Comparison of ENCODE assay signal across 22 cellular contexts in genomic region chr13:40599146-40599545, GRCh38.
DNase-seq lines count a peak whose midpoint lies in the region; ATAC-seq and TF ChIP-seq lines count a peak whose summit lies in the region.
"Had no signal": no experiment of that assay in that cellular context is flagged by ENCODE, and none has a peak within 500 bp of the region (broad histone marks: within the 10 kb centered on the region; RNA-seq: fewer than 3 reads in every experiment).

No MANE protein-coding gene starts in this region.

- POLR2A ChIA-PET in CD8-positive, alpha-beta memory T cell (lab: Charles Lee) = interaction anchor here (0.7 kb wide), 1 partner anchor 66 kb away, joined by 5 read pairs; no protein-coding TSS in a partner anchor
- POLR2A ChIA-PET in activated naive CD8-positive, alpha-beta T cell treated with anti-CD3 and anti-CD28 coated beads, Interleukin-2, amount 10 ng/mL, durations not matched to agents 7 days and 5 days (lab: Charles Lee) = interaction anchor here (1.7 kb wide), 1 partner anchor 14 kb away, joined by 9 read pairs; no protein-coding TSS in a partner anchor

- H3K18ac ChIP-seq in H9 (ENCODE audit: insufficient read length, low read depth, low read length) = peak overlapping the region; percentile 27

- H3K27me3 Mint-ChIP-seq in CD8-positive, alpha-beta memory T cell = peaks cover 0 to 2% of the 10 kb centered on the region in 2 donors
- H3K27me3 Mint-ChIP-seq in H9 (ENCODE audit: low read depth) = no peaks in the 10 kb centered on the region
- no peaks in the 10 kb centered on the region for H3K27me3 Mint-ChIP-seq in activated naive CD8-positive, alpha-beta T cell treated with anti-CD3 and anti-CD28 coated beads, Interleukin-2, amount 10 ng/mL, durations not matched to agents 7 days and 5 days
- H3K27me3 Mint-ChIP-seq: brain; dendritic cell treated with granulocyte-macrophage colony-stimulating factor and Interleukin-4, amounts not matched to agents 40 ng/mL and 50 ng/mL, for 4 days had no signal

- H3K36me3 Mint-ChIP-seq in CD8-positive, alpha-beta memory T cell = peaks cover 0 to 3% (median 2%) of the 10 kb centered on the region in 3 donors
- H3K36me3 Mint-ChIP-seq in H9 (ENCODE audit: insufficient read depth in 1 of 3, low read depth in 3 of 3) = peaks cover 0 to 8% (median 0%) of the 10 kb centered on the region in 3 experiments; a peak in 1 of 7 replicates
- H3K36me3 Mint-ChIP-seq in activated naive CD8-positive, alpha-beta T cell treated with anti-CD3 and anti-CD28 coated beads, Interleukin-2, amount 10 ng/mL, durations not matched to agents 7 days and 5 days = peaks cover 3% of the 10 kb centered on the region
- H3K36me3 Mint-ChIP-seq: brain, neural progenitor cell had no signal

- H2AK5ac ChIP-seq in H9 (ENCODE audit: insufficient read length, low read length) = no peak overlapping the region

- H4K91ac ChIP-seq in H9 (ENCODE audit: insufficient read length, low read depth, low read length) = no peak overlapping the region

- H2BK12ac ChIP-seq in H9 (ENCODE audit: insufficient read length, low read depth, low read length) = no peak overlapping the region

- no peak overlapping the region for H3K4me2 ChIP-seq in H9 (ENCODE audit: insufficient read depth, insufficient read length, low read length)
- H3K4me2 ChIP-seq: neural progenitor cell had no signal

- H3K9ac ChIP-seq in H9 (ENCODE audit: extremely low read depth, insufficient read length, low read length) = no peak overlapping the region
- H3K9ac ChIP-seq: neural progenitor cell had no signal

- H4K8ac ChIP-seq in H9 (replicated peaks; ENCODE audit: insufficient read length, low read depth, low read length) = no peak overlapping the region

- no peak overlapping the region for H3K4me3 ChIP-seq in CD8-positive, alpha-beta memory T cell (ENCODE audit: low read length)
- H3K4me3 ChIP-seq in sigmoid colon = no peak overlapping the region
- H3K4me3 ChIP-seq: neural progenitor cell, tibial artery had no signal

- H3K79me2 ChIP-seq in H9 (ENCODE audit: insufficient read depth, low read length) = peaks cover 53% of the 10 kb centered on the region; the same call in 1 of the 2 replicates

- no peak overlapping the region for H3K14ac ChIP-seq in H9 (ENCODE audit: insufficient read depth, low read length)

- H3K27ac Mint-ChIP-seq in CD8-positive, alpha-beta memory T cell = peak overlapping the region in 6 of 8 donors; percentile 22 to 83 (median 60)
- no peak overlapping the region for H3K27ac Mint-ChIP-seq in H9
- H3K27ac Mint-ChIP-seq in activated naive CD8-positive, alpha-beta T cell treated with anti-CD3 and anti-CD28 coated beads, Interleukin-2, amount 10 ng/mL, durations not matched to agents 7 days and 5 days = peak overlapping the region; percentile 71
- H3K27ac Mint-ChIP-seq: dendritic cell treated with granulocyte-macrophage colony-stimulating factor and Interleukin-4, amounts not matched to agents 40 ng/mL and 50 ng/mL, for 4 days; HFFc6; neural progenitor cell had no signal

- H2BK15ac ChIP-seq in H9 (ENCODE audit: low read depth, low read length) = no peak overlapping the region

- CTCF ChIA-PET in CD8-positive, alpha-beta memory T cell (lab: Charles Lee) = interaction anchor here (1.0 kb wide), 1 partner anchor 530 kb away, joined by 3 read pairs; no protein-coding TSS in a partner anchor

- peaks cover 2% of the 10 kb centered on the region for H4K20me1 ChIP-seq in H9 (ENCODE audit: control insufficient read depth, insufficient read depth, insufficient read length)

- DNase-seq in CD8-positive, alpha-beta memory T cell = no peak
- DNase-seq in H9 (no peak), sigmoid colon (no peak), retina (no peak), NCI-H82 treated with DMSO at 0.1 percent for 48 hours (lab: John Stamatoyannopoulos, UW; ENCODE audit: unreplicated experiment) (no peak), NCI-H1417 treated with DMSO at 0.1 percent for 48 hours (lab: John Stamatoyannopoulos, UW) (no peak)
- DNase-seq in activated naive CD8-positive, alpha-beta T cell treated with anti-CD3 and anti-CD28 coated beads, Interleukin-2, amount 10 ng/mL, durations not matched to agents 7 days and 5 days = no peak
- DNase-seq: activated CD4-positive, alpha-beta T cell treated with anti-CD3 and anti-CD28 coated beads for 4 hours; activated effector memory CD4-positive, alpha-beta T cell treated with anti-CD3 and anti-CD28 coated beads, Interleukin-2, amount 50 U/mL, for 16 hours; BE2C; DMS153; erythroblast; glutamatergic neuron; HFFc6; mammary epithelial cell; NCI-H1694 treated with DMSO at 0.1 percent for 48 hours; SHP77; stimulated activated CD4-positive, alpha-beta T cell treated with anti-CD3 and anti-CD28 coated beads, Interleukin-1b, Interleukin-23, amount 100 ng/mL, for 48 hours; tibial artery had no signal

- H3K27ac ChIP-seq in CD8-positive, alpha-beta memory T cell (ENCODE audit: low read depth, low read length) = no peak overlapping the region
- H3K27ac ChIP-seq in H9 (ENCODE audit: insufficient read length, low read depth, low read length) (no peak overlapping the region), sigmoid colon (peak overlapping the region in 3 of 4 donors; percentile 19 to 63 (median 58))
- H3K27ac ChIP-seq: neural progenitor cell, tibial artery had no signal

- H3K79me1 ChIP-seq in H9 (ENCODE audit: insufficient read depth, low read depth, low read length, poor library complexity, severe bottlenecking) = peaks cover 5% of the 10 kb centered on the region

- no peak for TF ChIP-seq EP300 in sigmoid colon (IDR thresholded peaks at IDR 0.05)

- H3K27me3 ChIP-seq in CD8-positive, alpha-beta memory T cell (ENCODE audit: insufficient read depth, low read length, poor library complexity, severe bottlenecking) = no peaks in the 10 kb centered on the region
- H3K27me3 ChIP-seq in H9 (ENCODE audit: insufficient read depth, low read length) (no peaks in the 10 kb centered on the region), sigmoid colon (no peaks in the 10 kb centered on the region)
- H3K27me3 ChIP-seq: BE2C, neural progenitor cell, tibial artery had no signal

- TF ChIP-seq CTCF in H9 (conservative IDR thresholded peaks at IDR 0.05) (no peak), sigmoid colon (IDR thresholded peaks at IDR 0.05) (no peak)

- H3K23ac ChIP-seq in H9 (ENCODE audit: insufficient read length, low read depth, low read length) = no peak overlapping the region

- H4K5ac ChIP-seq in H9 (ENCODE audit: insufficient read length, low read depth, low read length) = no peak overlapping the region

- H3K23me2 ChIP-seq in H9 (ENCODE audit: insufficient read length, low read depth, low read length, poor library complexity, severe bottlenecking) = no peaks in the 10 kb centered on the region

- no peak overlapping the region for H3K56ac ChIP-seq in H9 (ENCODE audit: insufficient read length, low read depth, low read length)

- no peaks in the 10 kb centered on the region for H3K36me3 ChIP-seq in CD8-positive, alpha-beta memory T cell (ENCODE audit: insufficient read depth, low read length)
- H3K36me3 ChIP-seq in sigmoid colon = no peaks in the 10 kb centered on the region
- H3K36me3 ChIP-seq: BE2C, neural progenitor cell, tibial artery had no signal

- H2BK20ac ChIP-seq in H9 (ENCODE audit: low read depth, low read length, poor library complexity, severe bottlenecking) = no peak overlapping the region

- H3K4me3 Mint-ChIP-seq in CD8-positive, alpha-beta memory T cell = peak overlapping the region in 5 of 7 donors; percentile 14 to 61 (median 56)
- no peak overlapping the region for H3K4me3 Mint-ChIP-seq in H9
- H3K4me3 Mint-ChIP-seq in activated naive CD8-positive, alpha-beta T cell treated with anti-CD3 and anti-CD28 coated beads, Interleukin-2, amount 10 ng/mL, durations not matched to agents 7 days and 5 days = peak overlapping the region; percentile 47
- H3K4me3 Mint-ChIP-seq: brain; dendritic cell treated with granulocyte-macrophage colony-stimulating factor and Interleukin-4, amounts not matched to agents 40 ng/mL and 50 ng/mL, for 4 days; HFFc6; neural progenitor cell had no signal

- no peak overlapping the region for H3K4ac ChIP-seq in H9 (ENCODE audit: low read depth, low read length)

- H3K4me1 Mint-ChIP-seq in CD8-positive, alpha-beta memory T cell = peaks cover 83 to 100% (median 97%) of the 10 kb centered on the region in 3 donors
- peaks cover 69 to 73% of the 10 kb centered on the region in 2 experiments for H3K4me1 Mint-ChIP-seq in H9
- H3K4me1 Mint-ChIP-seq in activated naive CD8-positive, alpha-beta T cell treated with anti-CD3 and anti-CD28 coated beads, Interleukin-2, amount 10 ng/mL, durations not matched to agents 7 days and 5 days = peaks cover 69% of the 10 kb centered on the region

- ATAC-seq in activated naive CD8-positive, alpha-beta T cell treated with anti-CD3 and anti-CD28 coated beads, Interleukin-2, amount 10 ng/mL, durations not matched to agents 7 days and 5 days (ENCODE audit: low read depth) = no peak

- intact Hi-C loops in sigmoid colon (cut with DNase I) = loop anchor here (2.0 to 10.0 kb wide), 3 partner anchors 68 to 197 kb away; partner anchors contain the start of gene FOXO1

- no peak overlapping the region for H2BK120ac ChIP-seq in H9 (ENCODE audit: low read depth, low read length, poor library complexity, severe bottlenecking)

- H2BK5ac ChIP-seq in H9 (ENCODE audit: insufficient read length, low read length) = no peak overlapping the region

- H3K4me1 ChIP-seq in CD8-positive, alpha-beta memory T cell (ENCODE audit: insufficient read depth, low read length) = peaks cover 95% of the 10 kb centered on the region
- peaks cover 12% of the 10 kb centered on the region; the same call in 1 of the 2 replicates for H3K4me1 ChIP-seq in H9 (ENCODE audit: insufficient read depth, low read length)
- peaks cover 0 to 79% (median 62%) of the 10 kb centered on the region in 4 donors for H3K4me1 ChIP-seq in sigmoid colon
- H3K4me1 ChIP-seq: BE2C, neural progenitor cell had no signal

- no peak overlapping the region for H3T11ph ChIP-seq in H9 (ENCODE audit: low read length)

- no peaks in the 10 kb centered on the region for H3K9me3 ChIP-seq in CD8-positive, alpha-beta memory T cell (ENCODE audit: low read length)
- H3K9me3 ChIP-seq in H9 (ENCODE audit: control insufficient read depth, low read depth, low read length) (no peaks in the 10 kb centered on the region), sigmoid colon (no peaks in the 10 kb centered on the region)
- H3K9me3 ChIP-seq: BE2C, tibial artery had no signal

- WGBS in H9 (ENCODE audit: extremely low coverage, insufficient read length, low lambda C conversion rate) = no CpG with 5 or more reads among the region's 5 CpGs
- 51 to 55% methylated on average over 5 of the region's 5 CpGs for WGBS in sigmoid colon, 2 donors

- H3K9me3 Mint-ChIP-seq in CD8-positive, alpha-beta memory T cell = no peaks in the 10 kb centered on the region
- no peaks in the 10 kb centered on the region for H3K9me3 Mint-ChIP-seq in H9
- H3K9me3 Mint-ChIP-seq in activated naive CD8-positive, alpha-beta T cell treated with anti-CD3 and anti-CD28 coated beads, Interleukin-2, amount 10 ng/mL, durations not matched to agents 7 days and 5 days = no peaks in the 10 kb centered on the region
- H3K9me3 Mint-ChIP-seq: brain; dendritic cell treated with granulocyte-macrophage colony-stimulating factor and Interleukin-4, amounts not matched to agents 40 ng/mL and 50 ng/mL, for 4 days; HFFc6; neural progenitor cell had no signal

- no peak overlapping the region for H2AFZ ChIP-seq in H9 (ENCODE audit: low read length)
- H2AFZ ChIP-seq: neural progenitor cell had no signal

- TF ChIP-seq POLR2A in sigmoid colon (IDR thresholded peaks at IDR 0.05) = no peak

Comparison
In these comparisons a context has a peak if more than half of its experiments do, and no peak if none do; other contexts are left out.
1. H3K27ac ChIP-seq: peak in sigmoid colon (3 of 4); none in CD8-positive, alpha-beta memory T cell (single experiment) and H9 (single experiment).
2. H3K27ac Mint-ChIP-seq: peak in CD8-positive, alpha-beta memory T cell (6 of 8) and activated naive CD8-positive, alpha-beta T cell treated with anti-CD3 and anti-CD28 coated beads, Interleukin-2, amount 10 ng/mL, durations not matched to agents 7 days and 5 days (single experiment); none in H9 (0 of 3).
3. H3K4me3 Mint-ChIP-seq: peak in CD8-positive, alpha-beta memory T cell (5 of 7) and activated naive CD8-positive, alpha-beta T cell treated with anti-CD3 and anti-CD28 coated beads, Interleukin-2, amount 10 ng/mL, durations not matched to agents 7 days and 5 days (single experiment); none in H9 (0 of 2).